8 cellular contexts compared by ENCODE assay signal in the genomic region with DNA sequence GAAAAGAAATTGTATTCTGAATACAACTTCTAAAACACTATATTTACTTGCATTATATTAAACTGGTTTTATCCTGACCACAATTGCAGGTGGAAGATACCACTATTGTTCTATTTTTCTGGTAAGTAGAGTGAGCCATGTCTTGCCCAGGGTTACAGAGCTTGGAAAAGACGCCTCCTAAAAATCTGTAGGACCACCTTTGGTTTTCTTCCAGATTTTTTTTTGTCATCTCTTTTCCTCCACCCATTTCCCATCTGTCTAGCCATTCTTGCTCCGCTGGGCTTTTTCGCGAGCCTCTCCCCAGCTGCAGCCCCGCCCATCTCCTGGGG. TPM values are rescaled to one million over a fixed set of nuclear protein-coding genes. Genes with fewer than 3 reads are reported as not detected.
DNase-seq lines count a peak whose midpoint lies in the region; ATAC-seq and TF ChIP-seq lines count a peak whose summit lies in the region.

No MANE protein-coding gene starts in this region.

- no peaks in the 10 kb centered on the region for H3K36me3 Mint-ChIP-seq in T-helper 1 cell treated with Interleukin-12 subunit alpha and Interleukin-12 subunit beta and Interleukin-4 antibody, amounts not matched to agents 30 μg/mL and 1 μg/mL, for 36 hours (ENCODE audit: low read depth)
- H3K36me3 Mint-ChIP-seq in stimulated activated naive B cell treated with anti-CD40 and anti-IgM and Interleukin-4, amounts not matched to agents 10 μg/mL and 1 μg/mL and 100 μg/mL, for 72 hours, result peaks cover 0 to 1% of the 10 kb centered on the region in 2 donors

- H3K27me3 Mint-ChIP-seq in T-helper 1 cell treated with Interleukin-12 subunit alpha and Interleukin-12 subunit beta and Interleukin-4 antibody, amounts not matched to agents 30 μg/mL and 1 μg/mL, for 36 hours (ENCODE audit: low read depth), result peaks cover 5% of the 10 kb centered on the region
- peaks cover 0 to 5% of the 10 kb centered on the region in 2 donors for H3K27me3 Mint-ChIP-seq in stimulated activated naive B cell treated with anti-CD40 and anti-IgM and Interleukin-4, amounts not matched to agents 10 μg/mL and 1 μg/mL and 100 μg/mL, for 72 hours

- H3F3A ChIP-seq in PC-3 (ENCODE audit: low read length, unreplicated experiment), result no peaks in the 10 kb centered on the region

- peak overlapping the region; percentile 55; the same call in 1 of the 2 replicates for H3K4me2 ChIP-seq in PC-3 (ENCODE audit: low read length)

- H3K27me3 ChIP-seq in PC-3 (ENCODE audit: low read length) (no peaks in the 10 kb centered on the region), esophagus squamous epithelium (no peaks in the 10 kb centered on the region), WERI-Rb-1 (ENCODE audit: insufficient read depth, low read depth, severe bottlenecking) (no peaks in the 10 kb centered on the region)

- H3K4me3 Mint-ChIP-seq in T-helper 1 cell treated with Interleukin-12 subunit alpha and Interleukin-12 subunit beta and Interleukin-4 antibody, amounts not matched to agents 30 μg/mL and 1 μg/mL, for 36 hours, result peak overlapping the region; percentile 83
- peak overlapping the region; percentile 83 to 94 for H3K4me3 Mint-ChIP-seq in stimulated activated naive B cell treated with anti-CD40 and anti-IgM and Interleukin-4, amounts not matched to agents 10 μg/mL and 1 μg/mL and 100 μg/mL, for 72 hours

- H3K79me2 ChIP-seq in PC-3 (ENCODE audit: low read length), result peaks cover 46% of the 10 kb centered on the region

- no TSS peak for BruUV-seq in PC-3 (replicated peaks; lab: Mats Ljungman, UMichigan)

- H4K20me1 ChIP-seq in PC-3 (ENCODE audit: low read length), result peaks cover 20% of the 10 kb centered on the region

- ATAC-seq in PC-3 (peak; percentile 83), GM19023 (IDR thresholded peaks at IDR 0.05; ENCODE audit: unreplicated experiment) (no peak)
- no peak for ATAC-seq in stimulated activated naive B cell treated with anti-CD40 and anti-IgM and Interleukin-4, amounts not matched to agents 10 μg/mL and 1 μg/mL and 100 μg/mL, for 72 hours (replicated peaks)

- 2 to 4% methylated on average over 4 to 5 of the region's 5 CpGs for WGBS in esophagus squamous epithelium, 2 donors

- no peaks in the 10 kb centered on the region for H3K36me3 ChIP-seq in PC-3 (ENCODE audit: low read depth, low read length)
- H3K36me3 ChIP-seq in esophagus squamous epithelium, result no peaks in the 10 kb centered on the region
- H3K36me3 ChIP-seq in WERI-Rb-1, result no peaks in the 10 kb centered on the region; the same call in 1 of the 2 replicates

- H3K4me1 ChIP-seq in PC-3 (ENCODE audit: insufficient read depth, low read length) (peaks cover 10% of the 10 kb centered on the region; the same call in 1 of the 2 replicates), esophagus squamous epithelium (peaks cover 15 to 44% (median 17%) of the 10 kb centered on the region in 3 donors)

- H3K4me1 Mint-ChIP-seq in T-helper 1 cell treated with Interleukin-12 subunit alpha and Interleukin-12 subunit beta and Interleukin-4 antibody, amounts not matched to agents 30 μg/mL and 1 μg/mL, for 36 hours (ENCODE audit: low read depth), result peaks cover 9% of the 10 kb centered on the region
- peaks cover 6 to 22% of the 10 kb centered on the region in 2 donors for H3K4me1 Mint-ChIP-seq in stimulated activated naive B cell treated with anti-CD40 and anti-IgM and Interleukin-4, amounts not matched to agents 10 μg/mL and 1 μg/mL and 100 μg/mL, for 72 hours

- TF ChIP-seq CTCF in PC-3 (conservative IDR thresholded peaks at IDR 0.05; ENCODE audit: low read depth, low read length) (no peak), esophagus squamous epithelium (IDR thresholded peaks at IDR 0.05) (no peak), WERI-Rb-1 (IDR thresholded peaks at IDR 0.05; ENCODE audit: low read depth, low read length) (no peak)

- no peak overlapping the region; the same call in 1 of the 2 replicates for H3K9ac ChIP-seq in PC-3 (ENCODE audit: low read length)

- no peak for TF ChIP-seq POLR2A in esophagus squamous epithelium (IDR thresholded peaks at IDR 0.05)

- no peaks in the 10 kb centered on the region for H3K9me3 Mint-ChIP-seq in T-helper 1 cell treated with Interleukin-12 subunit alpha and Interleukin-12 subunit beta and Interleukin-4 antibody, amounts not matched to agents 30 μg/mL and 1 μg/mL, for 36 hours
- peaks cover 0 to 2% of the 10 kb centered on the region in 2 donors for H3K9me3 Mint-ChIP-seq in stimulated activated naive B cell treated with anti-CD40 and anti-IgM and Interleukin-4, amounts not matched to agents 10 μg/mL and 1 μg/mL and 100 μg/mL, for 72 hours

- H3K4me3 ChIP-seq in PC-3 (ENCODE audit: low read length), result no peak overlapping the region; the same call in 1 of the 2 replicates
- peak overlapping the region in 3 of 4 donors; percentile 74 to 88 (median 81) for H3K4me3 ChIP-seq in esophagus squamous epithelium
- H3K4me3 ChIP-seq in WERI-Rb-1 (ENCODE audit: low read depth, low read length), result no peak overlapping the region; the same call in 1 of the 2 replicates

- intact Hi-C loops in PC-3 (cut with micrococcal nuclease), result loop anchor here (2.0 to 10.0 kb wide), 2 partner anchors 40 to 122 kb away; no protein-coding TSS in a partner anchor
- intact Hi-C loops in esophagus squamous epithelium (cut with DNase I), result no loop called here

- no peak overlapping the region for H3K27ac ChIP-seq in PC-3 (ENCODE audit: low read length)
- H3K27ac ChIP-seq in esophagus squamous epithelium, result peak overlapping the region in 3 of 4 donors; percentile 96 to 99 (median 97)
- H3K27ac ChIP-seq in WERI-Rb-1, result no peak overlapping the region

- CTCF ChIA-PET in PC-3 (lab: Charles Lee), result interaction anchor here (1.6 kb wide), 1 partner anchor 123 kb away, joined by 9 read pairs; no protein-coding TSS in a partner anchor

- no peak overlapping the region for H3K27ac Mint-ChIP-seq in T-helper 1 cell treated with Interleukin-12 subunit alpha and Interleukin-12 subunit beta and Interleukin-4 antibody, amounts not matched to agents 30 μg/mL and 1 μg/mL, for 36 hours
- H3K27ac Mint-ChIP-seq in stimulated activated naive B cell treated with anti-CD40 and anti-IgM and Interleukin-4, amounts not matched to agents 10 μg/mL and 1 μg/mL and 100 μg/mL, for 72 hours, result peak overlapping the region; percentile 93

- no peaks in the 10 kb centered on the region for H3K9me2 ChIP-seq in PC-3 (replicated peaks; ENCODE audit: low read length)

- H3K9me3 ChIP-seq in PC-3 (ENCODE audit: low read length) (no peaks in the 10 kb centered on the region), esophagus squamous epithelium (no peaks in the 10 kb centered on the region), WERI-Rb-1 (ENCODE audit: severe bottlenecking) (peaks cover 4% of the 10 kb centered on the region)

- POLR2A ChIA-PET in PC-3 (lab: Charles Lee; ENCODE audit: unreplicated experiment), result interaction anchor here (0.6 to 0.7 kb wide), 2 partner anchors 39 to 41 kb away, joined by 3 to 13 read pairs; no protein-coding TSS in a partner anchor

- DNase-seq in T-helper 1 cell (no peak), PC-3 (no peak), esophagus squamous epithelium (lab: John Stamatoyannopoulos, UW) (no peak), HT-29 (ENCODE audit: low spot score) (no peak), WERI-Rb-1 (no peak)
- no peak for DNase-seq in stimulated activated naive B cell treated with anti-CD40 and anti-IgM and Interleukin-4, amounts not matched to agents 10 μg/mL and 1 μg/mL and 100 μg/mL, for 72 hours

- no peak overlapping the region for H2AFZ ChIP-seq in PC-3 (ENCODE audit: low read length)

RNA-seq across cellular contexts. Expression of a gene that starts 0.3 kb away (rescaled TPM):
- total RNA-seq in PC-3 (2014; rRNA removed) (12.1 and 17.3 TPM in 2 replicates), esophagus squamous epithelium (10 to 100 TPM; 34.9 to 63.1 (median 38.4) TPM)
- total RNA-seq in HT-29 (2014; rRNA removed; shearing (Covaris generic)), result 10.2 and 13.0 TPM in 2 replicates

RNA-seq across cellular contexts. Expression of a gene that starts 44.6 kb away (rescaled TPM):
- total RNA-seq in PC-3 (2014; rRNA removed) (37.0 and 49.6 TPM in 2 replicates), esophagus squamous epithelium (10 to 100 TPM; 47.5 to 99.7 (median 57.8) TPM)
- 52.2 and 97.2 TPM in 2 replicates for total RNA-seq in HT-29 (2014; rRNA removed; shearing (Covaris generic))

Comparison
In these comparisons a context has a peak if more than half of its experiments do, and no peak if none do; other contexts are left out.
1. H3K27ac ChIP-seq: peak in esophagus squamous epithelium (3 of 4); none in PC-3 (single experiment) and WERI-Rb-1 (single experiment).
2. H3K4me3 ChIP-seq: peak in esophagus squamous epithelium (3 of 4); none in PC-3 (single experiment) and WERI-Rb-1 (single experiment).